Comparison of ENCODE assay signal across 15 cellular contexts in genomic region chr1:24715658-24716057, GRCh38.
"Had no signal": no experiment of that assay in that cellular context is flagged by ENCODE, and none has a peak within 500 bp of the region (broad histone marks: within the 10 kb centered on the region; RNA-seq: fewer than 3 reads in every experiment).

No MANE protein-coding gene starts in this region.

- H3K36me3 Mint-ChIP-seq: activated naive CD4-positive, alpha-beta T cell treated with anti-CD3 and anti-CD28 coated beads, Interleukin-2, amount 50 U/mL, for 72 hours; mesothelial cell of epicardium; neural progenitor cell had no signal

- H3K27me3 ChIP-seq: cardiac muscle cell, colonic mucosa, gastroesophageal sphincter, neural progenitor cell, pancreas had no signal

- H3K4me3 ChIP-seq: cardiac muscle cell, colonic mucosa, gastroesophageal sphincter, neural progenitor cell, pancreas, skin epidermis had no signal

- H3K27me3 Mint-ChIP-seq: activated CD4-positive, alpha-beta T cell treated with anti-CD3 and anti-CD28 coated beads, Interleukin-2, amount 10 ng/mL, durations not matched to agents 24 days and 14 days had no signal

- H3K36me3 ChIP-seq: cardiac muscle cell, colonic mucosa, gastroesophageal sphincter, neural progenitor cell, pancreas had no signal

- H2AFZ ChIP-seq: neural progenitor cell had no signal

- H3K27ac Mint-ChIP-seq: activated CD4-positive, alpha-beta T cell treated with anti-CD3 and anti-CD28 coated beads, Interleukin-2, amount 10 ng/mL, durations not matched to agents 24 days and 14 days; mesothelial cell of epicardium; neural progenitor cell; T-helper 1 cell treated with Interleukin-12 subunit alpha and Interleukin-12 subunit beta and Interleukin-4 antibody, amounts not matched to agents 30 μg/mL and 1 μg/mL, for 36 hours had no signal

- H3K4me1 ChIP-seq: colonic mucosa, neural progenitor cell had no signal

- ATAC-seq: gastroesophageal sphincter had no signal

- FAIRE-seq: pancreas had no signal

- H3K9me3 ChIP-seq: colonic mucosa, gastroesophageal sphincter, pancreas had no signal

- DNase-seq: activated CD4-positive, alpha-beta T cell treated with anti-CD3 and anti-CD28 coated beads, Interleukin-2, amount 10 ng/mL, durations not matched to agents 24 days and 14 days; activated effector memory CD4-positive, alpha-beta T cell treated with Interleukin-2 at 50 U/mL for 16 hours; colonic mucosa; effector memory CD4-positive, alpha-beta T cell; pancreas; stimulated activated CD4-positive, alpha-beta T cell treated with anti-CD3 and anti-CD28 coated beads, Interleukin-4, amount 100 ng/mL, for 4 hours; trophoblast cell had no signal

- H3K4me3 Mint-ChIP-seq: activated CD4-positive, alpha-beta T cell treated with anti-CD3 and anti-CD28 coated beads, Interleukin-2, amount 10 ng/mL, durations not matched to agents 24 days and 14 days; mesothelial cell of epicardium; neural progenitor cell; T-helper 1 cell treated with Interleukin-12 subunit alpha and Interleukin-12 subunit beta and Interleukin-4 antibody, amounts not matched to agents 30 μg/mL and 1 μg/mL, for 36 hours had no signal

- H3K4me1 Mint-ChIP-seq: mesothelial cell of epicardium, neural progenitor cell had no signal

- H3K27ac ChIP-seq: cardiac muscle cell, colonic mucosa, epithelial cell of prostate, neural progenitor cell, pancreas had no signal

- H3K4me2 ChIP-seq: neural progenitor cell had no signal

- H3K9me3 Mint-ChIP-seq: activated CD4-positive, alpha-beta T cell treated with anti-CD3 and anti-CD28 coated beads, Interleukin-2, amount 10 ng/mL, durations not matched to agents 24 days and 14 days; activated naive CD4-positive, alpha-beta T cell treated with anti-CD3 and anti-CD28 coated beads, Interleukin-2, amount 50 U/mL, for 72 hours; mesothelial cell of epicardium; T-helper 1 cell treated with Interleukin-12 subunit alpha and Interleukin-12 subunit beta and Interleukin-4 antibody, amounts not matched to agents 30 μg/mL and 1 μg/mL, for 36 hours had no signal

- H3K9ac ChIP-seq: neural progenitor cell had no signal
